Comparison of ENCODE assay signal across 8 cellular contexts in the genomic region with DNA sequence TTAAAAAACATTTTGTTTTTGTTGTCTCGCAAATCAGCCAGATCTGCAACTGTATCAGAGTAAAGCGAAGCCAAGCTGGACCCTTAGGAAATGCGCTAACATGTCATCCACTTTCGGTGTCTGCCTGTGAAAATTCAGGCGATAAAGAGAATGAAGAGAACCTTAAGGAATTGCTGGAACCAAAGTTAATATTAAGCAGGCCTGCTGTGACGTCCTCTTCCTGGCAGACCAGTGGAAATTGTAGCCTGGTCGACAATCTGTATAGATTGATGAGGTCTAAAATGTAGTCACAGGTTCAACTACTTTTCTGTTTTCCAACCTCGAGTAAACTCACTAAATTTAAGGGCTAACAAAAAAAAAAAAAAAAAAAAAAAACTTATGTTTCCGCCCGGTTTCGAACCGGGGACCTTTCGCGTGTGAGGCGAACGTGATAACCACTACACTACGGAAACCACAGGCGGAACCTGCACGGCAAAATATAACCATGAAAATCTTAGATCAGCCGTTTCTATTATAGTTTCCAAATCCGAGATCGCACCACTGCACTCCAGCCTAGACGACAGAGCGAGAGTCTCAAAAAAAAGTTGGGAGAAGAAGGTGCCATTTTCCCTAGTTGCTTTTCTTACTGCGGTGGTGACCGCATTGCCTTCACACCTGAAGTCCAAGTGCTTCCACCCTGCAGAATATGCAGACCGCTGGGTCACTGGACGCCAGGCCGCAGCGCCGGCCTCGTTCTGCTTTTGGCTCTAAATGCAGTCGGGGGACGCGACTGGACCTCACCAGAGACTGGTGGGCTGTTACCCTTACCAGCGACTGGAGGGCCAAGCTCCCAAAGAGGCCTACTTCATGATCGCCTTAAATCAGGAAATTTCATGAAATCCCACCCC.
DNase-seq lines count a peak whose midpoint lies in the region; ATAC-seq, FAIRE-seq and TF ChIP-seq lines count a peak whose summit lies in the region.
"Not testable (repeated sequence)": the region's sequence is repeated elsewhere in the genome, so short reads cannot be mapped to it uniquely, and the experiment has no call there.

No MANE protein-coding gene starts in this region.

- H3K9me3 Mint-ChIP-seq in T-cell: not testable (repeated sequence)

- WGBS in upper lobe of left lung, 2 donors: 21 to 22% methylated on average over 20 to 25 of the region's 37 CpGs

- TF ChIP-seq POLR2A in upper lobe of left lung (IDR thresholded peaks at IDR 0.05): not testable (repeated sequence)

- in situ Hi-C loops in G401 (cut with HindIII; ENCODE audit: low sequenced_read_pairs): not testable (repeated sequence)

- POLR2A ChIA-PET in T-cell (lab: Charles Lee): not testable (repeated sequence)

- not testable (repeated sequence) for FAIRE-seq in keratinocyte (lab: Jason Lieb, UNC)

- H3K4me3 Mint-ChIP-seq in T-cell: peak overlapping the region in 2 of 3 donors; percentile 9 to 13

- not testable (repeated sequence) for H3K27me3 Mint-ChIP-seq in T-cell

- not testable (repeated sequence) for H3K4me1 ChIP-seq in keratinocyte (ENCODE audit: control insufficient read depth, extremely low read depth, insufficient read depth, low read length); upper lobe of left lung

- H3K9me1 ChIP-seq in keratinocyte (ENCODE audit: control insufficient read depth, extremely low read depth, insufficient read depth, low read length): not testable (repeated sequence)

- not testable (repeated sequence) for H3K4me3 ChIP-seq in epithelial cell of esophagus (ENCODE audit: low read length); keratinocyte (ENCODE audit: control insufficient read depth in 2 of 3, extremely low read depth in 1 of 3, insufficient read depth in 2 of 3, low read depth in 1 of 3, low read length in 3 of 3)
- H3K4me3 ChIP-seq in upper lobe of left lung: peak overlapping the region in 3 of 4 donors; percentile 35 to 48 (median 38)

- H3K4me1 Mint-ChIP-seq in T-cell: not testable (repeated sequence)

- not testable (repeated sequence) for ATAC-seq in T-cell (replicated peaks in 1 of 4)
- peak; percentile 83 to 88 for ATAC-seq in upper lobe of left lung (ENCODE audit: low FRiP score in 2 of 2)

- not testable (repeated sequence) for H3K36me3 Mint-ChIP-seq in T-cell

- peak overlapping the region; percentile 22 for H3K4me2 ChIP-seq in keratinocyte (ENCODE audit: control insufficient read depth, extremely low read depth, insufficient read depth, low read depth, low read length)

- CTCF ChIA-PET in T-cell (lab: Charles Lee): not testable (repeated sequence)

- not testable (repeated sequence) for H3K9ac ChIP-seq in keratinocyte (ENCODE audit: control insufficient read depth, extremely low read depth, insufficient read depth, low read length)

- H4K20me1 ChIP-seq in keratinocyte (ENCODE audit: control insufficient read depth, extremely low read depth, insufficient read depth, low read length): not testable (repeated sequence)

- not testable (repeated sequence) for H3K27ac ChIP-seq in keratinocyte (ENCODE audit: control insufficient read depth, insufficient read depth, low read length); upper lobe of left lung

- not testable (repeated sequence) for H3K27ac Mint-ChIP-seq in T-cell

- H3K36me3 ChIP-seq in keratinocyte (ENCODE audit: control insufficient read depth in 2 of 2, extremely low read depth in 1 of 2, insufficient read depth in 2 of 2, low read length in 2 of 2); upper lobe of left lung: not testable (repeated sequence)

- not testable (repeated sequence) for H2AFZ ChIP-seq in keratinocyte (ENCODE audit: control insufficient read depth, low read length)

- TF ChIP-seq EP300 in upper lobe of left lung (IDR thresholded peaks at IDR 0.05): not testable (repeated sequence)

- H3K9me3 ChIP-seq in keratinocyte (ENCODE audit: control insufficient read depth, low read depth, low read length); upper lobe of left lung: not testable (repeated sequence)

- dilution Hi-C loops in keratinocyte (cut with MboI; ENCODE audit: extremely low pct_ligation_motif_present, low sequenced_read_pairs): not testable (repeated sequence)

- DNase-seq in G401 (ENCODE audit: low spot score) (peak; percentile 29), NCI-H2029 treated with DMSO at 0.1 percent for 48 hours (lab: John Stamatoyannopoulos, UW) (peak; percentile 16), T-cell (peak in 9 of 34 experiments; percentile 4 to 36 (median 13)), epithelial cell of esophagus (ENCODE audit: low read depth) (peak; percentile 31), putamen (ENCODE audit: low spot score) (peak; percentile 23), upper lobe of left lung (peak; percentile 35 to 65)
- DNase-seq in activated naive CD4-positive, alpha-beta T cell treated with Interleukin-2 at 50 U/mL for 16 hours: peak; percentile 60
- not testable (repeated sequence) for DNase-seq in keratinocyte (ENCODE audit: low read depth, low spot score)

- not testable (repeated sequence) for H3K79me2 ChIP-seq in keratinocyte (ENCODE audit: control insufficient read depth, insufficient read depth, low read length)

- not testable (repeated sequence) for TF ChIP-seq CTCF in epithelial cell of esophagus (IDR thresholded peaks at IDR 0.05; ENCODE audit: insufficient read depth, low read depth, low read length, missing control alignments); keratinocyte (optimal IDR thresholded peaks at IDR 0.05 in 1 of 3, IDR thresholded peaks at IDR 0.05 in 1 of 3, conservative IDR thresholded peaks at IDR 0.05 in 1 of 3; ENCODE audit: extremely low read depth in 1 of 3, insufficient read depth in 2 of 3, low read length in 3 of 3); upper lobe of left lung (IDR thresholded peaks at IDR 0.05)

- not testable (repeated sequence) for H3K27me3 ChIP-seq in keratinocyte (ENCODE audit: control insufficient read depth, extremely low read depth, insufficient read depth, low read length); upper lobe of left lung
